In the genomic region with DNA sequence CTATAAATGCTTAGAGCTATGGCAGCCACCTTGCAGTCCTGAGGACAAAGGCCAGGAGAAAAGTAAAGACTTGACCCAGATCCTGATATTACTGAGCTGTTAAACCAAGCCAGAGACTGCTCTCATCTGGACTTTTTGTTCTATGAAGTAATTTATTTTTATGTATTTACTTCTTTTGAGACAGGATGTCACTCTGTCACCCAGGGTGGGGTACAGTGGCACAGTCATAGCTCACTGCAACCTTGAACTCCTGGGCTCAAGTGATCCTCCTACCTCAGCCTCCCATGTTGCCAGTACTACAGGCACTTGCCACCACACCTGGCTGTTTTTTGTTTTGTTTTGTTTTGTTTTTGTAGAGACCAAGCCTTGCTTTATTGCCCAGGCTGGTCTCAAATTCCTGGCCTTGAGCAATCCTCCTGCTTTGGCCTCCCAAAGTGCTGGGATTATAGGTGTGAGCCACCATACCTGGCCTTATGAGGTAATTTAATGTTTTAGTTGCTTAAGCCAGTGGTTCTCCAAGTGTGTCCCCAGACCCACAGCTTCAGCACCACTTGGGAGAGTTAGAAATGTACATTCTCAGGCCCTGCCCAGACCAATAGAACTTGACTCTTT, we compare ENCODE assay signal across 36 cellular contexts.
"Had no signal": no experiment of that assay in that cellular context is flagged by ENCODE, and none has a peak within 500 bp of the region (broad histone marks: within the 10 kb centered on the region; RNA-seq: fewer than 3 reads in every experiment).

No MANE protein-coding gene starts in this region.

- H3K27me3 ChIP-seq: cardiac muscle cell had no signal

- DNase-seq: activated B cell treated with CpG ODN at 0.5 μM for 24 hours; activated CD4-positive, alpha-beta memory T cell treated with anti-CD3 and anti-CD28 coated beads, Interleukin-2, amount 10 ng/mL, durations not matched to agents 7 days and 5 days; activated CD4-positive, alpha-beta T cell treated with anti-CD3 and anti-CD28 coated beads for 48 hours; activated CD4-positive, CD25-positive, alpha-beta regulatory T cell treated with anti-CD3 and anti-CD28 coated beads, Interleukin-2, amount 50 U/mL, for 72 hours; activated CD8-positive, alpha-beta memory T cell treated with anti-CD3 and anti-CD28 coated beads for 24 hours; activated CD8-positive, alpha-beta memory T cell treated with anti-CD3 and anti-CD28 coated beads, Interleukin-2, amount 10 ng/mL, durations not matched to agents 7 days and 5 days; activated CD8-positive, alpha-beta memory T cell treated with anti-CD3 and anti-CD28 coated beads, Interleukin-2, amount 50 U/mL, for 48 hours; activated effector memory CD4-positive, alpha-beta T cell treated with Interleukin-2 at 50 U/mL for 16 hours; activated naive CD4-positive, alpha-beta T cell treated with anti-CD3 and anti-CD28 coated beads, Interleukin-2, amount 10 ng/mL, durations not matched to agents 7 days and 5 days; activated naive CD8-positive, alpha-beta T cell treated with anti-CD3 and anti-CD28 coated beads, Interleukin-2, amount 50 U/mL, for 24 hours; activated T-cell treated with anti-CD3 and anti-CD28 coated beads, Interleukin-2, amount 50 U/mL, for 48 hours; amniotic stem cell; aorta; KG1; MM.1S; MV-4-11; NCI-H1092; NCI-H1436 treated with DMSO at 0.1 percent for 48 hours; NCI-H2029 treated with DMSO at 0.1 percent for 48 hours; NCI-H2107; NCI-H510A; NCI-H526; NCI-H748 treated with DMSO at 0.1 percent for 48 hours; NK-92 treated with Interleukin-12 subunit alpha and Interleukin-12 subunit beta, amount 100 ng/mL, for 24 hours; PC-3; SIG-M5; T-cell; T-helper 17 cell; T-helper 9 cell had no signal

- ATAC-seq: activated CD8-positive, alpha-beta memory T cell treated with anti-CD3 and anti-CD28 coated beads, Interleukin-2, amount 10 ng/mL, durations not matched to agents 7 days and 5 days; activated naive CD8-positive, alpha-beta T cell treated with anti-CD3 and anti-CD28 coated beads, Interleukin-2, amount 50 U/mL, for 24 hours; PC-3; Right ventricle myocardium inferior; SK-N-SH treated with all-trans-retinoic acid at 6 μM for 48 hours; T-cell; T-helper 17 cell had no signal

- H3K9me3 Mint-ChIP-seq: activated B cell treated with CpG ODN at 0.5 μM for 24 hours; activated CD4-positive, alpha-beta memory T cell treated with anti-CD3 and anti-CD28 coated beads, Interleukin-2, amount 10 ng/mL, durations not matched to agents 7 days and 5 days; activated naive CD4-positive, alpha-beta T cell treated with anti-CD3 and anti-CD28 coated beads, Interleukin-2, amount 10 ng/mL, durations not matched to agents 7 days and 5 days; activated naive CD8-positive, alpha-beta T cell treated with anti-CD3 and anti-CD28 coated beads, Interleukin-2, amount 50 U/mL, for 24 hours; central memory CD8-positive, alpha-beta T cell; T-cell had no signal

- H3K4me1 Mint-ChIP-seq: activated CD4-positive, alpha-beta memory T cell treated with anti-CD3 and anti-CD28 coated beads, Interleukin-2, amount 10 ng/mL, durations not matched to agents 7 days and 5 days; activated CD8-positive, alpha-beta memory T cell treated with anti-CD3 and anti-CD28 coated beads, Interleukin-2, amount 10 ng/mL, durations not matched to agents 7 days and 5 days; activated naive CD4-positive, alpha-beta T cell treated with anti-CD3 and anti-CD28 coated beads, Interleukin-2, amount 10 ng/mL, durations not matched to agents 7 days and 5 days; activated naive CD8-positive, alpha-beta T cell treated with anti-CD3 and anti-CD28 coated beads, Interleukin-2, amount 50 U/mL, for 24 hours; central memory CD8-positive, alpha-beta T cell; T-cell had no signal

- H3K4me3 Mint-ChIP-seq: activated B cell treated with CpG ODN at 0.5 μM for 24 hours; activated CD4-positive, alpha-beta memory T cell treated with anti-CD3 and anti-CD28 coated beads, Interleukin-2, amount 10 ng/mL, durations not matched to agents 7 days and 5 days; activated CD8-positive, alpha-beta memory T cell treated with anti-CD3 and anti-CD28 coated beads, Interleukin-2, amount 10 ng/mL, durations not matched to agents 7 days and 5 days; activated naive CD4-positive, alpha-beta T cell treated with anti-CD3 and anti-CD28 coated beads, Interleukin-2, amount 10 ng/mL, durations not matched to agents 7 days and 5 days; activated naive CD8-positive, alpha-beta T cell; activated naive CD8-positive, alpha-beta T cell treated with anti-CD3 and anti-CD28 coated beads, Interleukin-2, amount 50 U/mL, for 24 hours; central memory CD8-positive, alpha-beta T cell; T-cell; T-helper 17 cell had no signal

- H3K27ac Mint-ChIP-seq: activated B cell treated with CpG ODN at 0.5 μM for 24 hours; activated CD4-positive, alpha-beta memory T cell treated with anti-CD3 and anti-CD28 coated beads, Interleukin-2, amount 10 ng/mL, durations not matched to agents 7 days and 5 days; activated CD8-positive, alpha-beta memory T cell treated with anti-CD3 and anti-CD28 coated beads, Interleukin-2, amount 10 ng/mL, durations not matched to agents 7 days and 5 days; activated naive CD4-positive, alpha-beta T cell treated with anti-CD3 and anti-CD28 coated beads, Interleukin-2, amount 10 ng/mL, durations not matched to agents 7 days and 5 days; activated naive CD8-positive, alpha-beta T cell; activated naive CD8-positive, alpha-beta T cell treated with anti-CD3 and anti-CD28 coated beads, Interleukin-2, amount 50 U/mL, for 24 hours; T-cell; T-helper 17 cell had no signal

- H3K27ac ChIP-seq: cardiac muscle cell, RWPE1, VCaP had no signal

- H3K36me3 ChIP-seq: cardiac muscle cell had no signal

- H3K4me3 ChIP-seq: cardiac muscle cell had no signal

- H3K36me3 Mint-ChIP-seq: activated CD8-positive, alpha-beta memory T cell treated with anti-CD3 and anti-CD28 coated beads, Interleukin-2, amount 10 ng/mL, durations not matched to agents 7 days and 5 days; activated naive CD4-positive, alpha-beta T cell treated with anti-CD3 and anti-CD28 coated beads, Interleukin-2, amount 10 ng/mL, durations not matched to agents 7 days and 5 days; activated naive CD8-positive, alpha-beta T cell; T-cell had no signal
